ENCODE assay signal across 17 cellular contexts in the genomic region with DNA sequence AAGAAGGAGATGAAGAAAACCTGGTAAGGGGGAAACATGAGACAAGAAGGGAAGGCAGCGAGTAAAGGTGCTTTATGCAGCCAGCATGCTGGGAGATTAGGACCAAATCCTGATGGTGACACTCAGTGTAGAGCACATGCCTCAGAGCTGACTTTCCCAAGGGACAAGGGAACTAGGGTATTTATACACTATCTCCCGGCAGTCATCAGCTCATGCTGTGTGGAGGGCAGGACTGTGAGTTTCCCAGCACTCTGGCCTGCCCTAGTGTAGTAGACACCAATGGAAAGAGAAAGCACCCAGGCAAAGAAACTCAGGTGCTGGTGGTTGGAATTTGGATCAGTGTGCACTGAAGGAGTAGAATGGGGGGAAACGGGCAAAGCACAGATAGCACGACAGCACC.
DNase-seq lines count a peak whose midpoint lies in the region; ATAC-seq lines count a peak whose summit lies in the region.
"Had no signal": no experiment of that assay in that cellular context is flagged by ENCODE, and none has a peak within 500 bp of the region (broad histone marks: within the 10 kb centered on the region; RNA-seq: fewer than 3 reads in every experiment).

No MANE protein-coding gene starts in this region.

- ATAC-seq in GM21723 (IDR thresholded peaks at IDR 0.05; ENCODE audit: unreplicated experiment) (no peak), HG03565 (IDR thresholded peaks at IDR 0.05; ENCODE audit: unreplicated experiment) (no peak)
- ATAC-seq: A549, HepG2, Panc1 had no signal

- DNase-seq in D341Med (ENCODE audit: low spot score) (peak; percentile 38), NCI-H69 (lab: John Stamatoyannopoulos, UW) (peak; percentile 16), cardiac septum (ENCODE audit: low spot score) (peak; percentile 74), kidney tubule cell (ENCODE audit: low spot score) (peak; percentile 10), foreskin melanocyte (no peak), NCI-H748 treated with DMSO at 0.1 percent for 48 hours (lab: John Stamatoyannopoulos, UW) (no peak)
- DNase-seq: C1 segment of cervical spinal cord, GF-D8, NCI-H1105, NCI-H187 treated with DMSO at 0.1 percent for 48 hours, SHP77, SK-N-SH had no signal

- intact Hi-C loops in cardiac septum (cut with DNase I) = loop anchor here (5.0 kb wide), 1 partner anchor 74 kb away; no protein-coding TSS in a partner anchor

Comparison
In these comparisons a context has a peak if more than half of its experiments do, and no peak if none do; other contexts are left out.
1. DNase-seq: peak in D341Med (single experiment), NCI-H69 (single experiment), cardiac septum (single experiment) and kidney tubule cell (single experiment); none in foreskin melanocyte (single experiment) and NCI-H748 treated with DMSO at 0.1 percent for 48 hours (single experiment).